In the genomic region with DNA sequence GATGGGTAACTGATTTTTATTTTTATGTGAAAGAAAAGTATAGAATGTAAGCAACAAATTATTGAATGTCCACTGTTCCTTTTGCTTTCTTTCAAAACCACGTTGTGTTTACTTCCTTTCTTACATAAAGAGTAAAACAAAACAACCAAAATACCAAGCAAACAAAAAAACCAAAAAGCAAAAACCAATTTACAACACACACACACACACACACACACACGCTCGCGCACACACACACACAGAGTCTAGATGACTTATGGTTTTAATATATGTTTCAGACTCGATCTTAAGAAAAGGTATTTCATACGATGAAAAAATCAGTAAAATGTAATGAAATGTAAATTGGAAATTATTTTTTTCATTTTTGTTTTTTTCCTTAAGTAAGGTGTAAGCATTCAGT, we compare ENCODE assay signal across 26 cellular contexts.
DNase-seq lines count a peak whose midpoint lies in the region; ATAC-seq, FAIRE-seq and TF ChIP-seq lines count a peak whose summit lies in the region.
"Had no signal": no experiment of that assay in that cellular context is flagged by ENCODE, and none has a peak within 500 bp of the region (broad histone marks: within the 10 kb centered on the region; RNA-seq: fewer than 3 reads in every experiment).

No MANE protein-coding gene starts in this region.

- H3K9ac ChIP-seq in MM.1S (ENCODE audit: low read length): no peak overlapping the region
- H3K9ac ChIP-seq in endothelial cell of umbilical vein (replicated peaks; ENCODE audit: extremely low read depth, insufficient read depth, low read length): no peak overlapping the region
- H3K9ac ChIP-seq in HepG2 (ENCODE audit: insufficient read depth, low read depth, low read length): no peak overlapping the region

- H3K36me3 Mint-ChIP-seq in WTC11: peaks cover 3% of the 10 kb centered on the region; the same call in 1 of the 2 replicates
- H3K36me3 Mint-ChIP-seq: CD8-positive, alpha-beta T cell; T-cell had no signal

- no peaks in the 10 kb centered on the region for H3K36me3 ChIP-seq in MM.1S (replicated peaks; ENCODE audit: insufficient read depth, low read length)
- H3K36me3 ChIP-seq in endothelial cell of umbilical vein (ENCODE audit: control insufficient read depth in 2 of 2, extremely low read depth in 1 of 2, insufficient read depth in 2 of 2, low read length in 2 of 2): no peaks in the 10 kb centered on the region
- H3K36me3 ChIP-seq in HepG2 (replicated peaks in 1 of 2; ENCODE audit: control insufficient read depth in 1 of 2, insufficient read depth in 2 of 2, low read length in 2 of 2): no peaks in the 10 kb centered on the region
- H3K36me3 ChIP-seq: MG63, SJSA1 had no signal

- no peaks in the 10 kb centered on the region for H3K9me1 ChIP-seq in endothelial cell of umbilical vein (replicated peaks; ENCODE audit: control insufficient read depth, extremely low read depth, insufficient read depth, low read length)

- no peaks in the 10 kb centered on the region for H3K9me2 ChIP-seq in MM.1S (replicated peaks; ENCODE audit: insufficient read depth, low read length)

- peak; percentile 21 for FAIRE-seq in endothelial cell of umbilical vein (lab: Jason Lieb, UNC)
- no peak for FAIRE-seq in HepG2 (lab: Jason Lieb, UNC)
- FAIRE-seq: GM12892, GM19239, RCC 7860 had no signal

- H3K79me2 ChIP-seq in MM.1S (ENCODE audit: low read length) (no peaks in the 10 kb centered on the region), endothelial cell of umbilical vein (ENCODE audit: control insufficient read depth, insufficient read depth, low read length) (no peaks in the 10 kb centered on the region), HepG2 (ENCODE audit: insufficient read depth, low read length) (no peaks in the 10 kb centered on the region)

- H3K4me1 ChIP-seq in MM.1S (ENCODE audit: low read length): peaks cover 24% of the 10 kb centered on the region
- no peaks in the 10 kb centered on the region for H3K4me1 ChIP-seq in endothelial cell of umbilical vein (ENCODE audit: control insufficient read depth, extremely low read depth, insufficient read depth, low read length)
- H3K4me1 ChIP-seq in HepG2 (ENCODE audit: insufficient read depth, low read length): no peaks in the 10 kb centered on the region
- H3K4me1 ChIP-seq: SJSA1 had no signal

- TF ChIP-seq EP300 in HepG2 (IDR thresholded peaks at IDR 0.05; ENCODE audit: low read depth in 2 of 2, low read length in 2 of 2): no peak
- TF ChIP-seq EP300 in HepG2 (CRISPR knock-in tag; IDR thresholded peaks at IDR 0.05; ENCODE audit: borderline replicate concordance): no peak

- H3K27ac Mint-ChIP-seq in WTC11: peak overlapping the region; percentile 58
- H3K27ac Mint-ChIP-seq: B cell; CD8-positive, alpha-beta T cell; T-cell had no signal

- H3F3A ChIP-seq in MM.1S (ENCODE audit: insufficient read depth, low read length): peaks cover 31% of the 10 kb centered on the region

- H3K27ac ChIP-seq in MM.1S (ENCODE audit: low read length) (peak overlapping the region; percentile 91; the same call in 1 of the 2 replicates), endothelial cell of umbilical vein (ENCODE audit: insufficient read depth, low read depth, low read length) (no peak overlapping the region), HepG2 (ENCODE audit: extremely low read length, insufficient read depth, low read length) (no peak overlapping the region)
- H3K27ac ChIP-seq: C4-2B, SJSA1 had no signal

- peak overlapping the region; percentile 76 for H3K4me2 ChIP-seq in MM.1S (ENCODE audit: low read depth, low read length)
- H3K4me2 ChIP-seq in endothelial cell of umbilical vein (ENCODE audit: insufficient read depth, low read length): no peak overlapping the region
- no peak overlapping the region for H3K4me2 ChIP-seq in HepG2 (ENCODE audit: low read depth, low read length)

- CTCF ChIA-PET in WTC11 (lab: Charles Lee): no interaction called here
- CTCF ChIA-PET in endothelial cell of umbilical vein (lab: Charles Lee): no interaction called here
- CTCF ChIA-PET in HepG2 (lab: Yijun Ruan, JAX; ENCODE audit: low intra/inter-chr PET ratio, low total read pairs): no interaction called here

- no peak overlapping the region for H3K4me3 Mint-ChIP-seq in WTC11
- H3K4me3 Mint-ChIP-seq: B cell; CD8-positive, alpha-beta T cell; T-cell had no signal

- no peak overlapping the region for H2AFZ ChIP-seq in MM.1S (ENCODE audit: low read length)
- H2AFZ ChIP-seq in endothelial cell of umbilical vein (ENCODE audit: low read depth, low read length): no peak overlapping the region
- H2AFZ ChIP-seq in HepG2 (ENCODE audit: low read length): no peak overlapping the region

- WGBS in HepG2 (ENCODE audit: low lambda C conversion rate): 23% methylated on average over 6 of the region's 6 CpGs

- H3K9me3 Mint-ChIP-seq in WTC11: no peaks in the 10 kb centered on the region
- H3K9me3 Mint-ChIP-seq: CD8-positive, alpha-beta T cell; T-cell had no signal

- BruUV-seq in endothelial cell of umbilical vein (replicated peaks; lab: Mats Ljungman, UMichigan): no TSS peak
- BruUV-seq in HepG2 (replicated peaks; lab: Mats Ljungman, UMichigan): no TSS peak

- H3K4me1 Mint-ChIP-seq in WTC11: peaks cover 13% of the 10 kb centered on the region
- H3K4me1 Mint-ChIP-seq: B cell, T-cell had no signal

- TF ChIP-seq CTCF in MM.1S (IDR thresholded peaks at IDR 0.05; ENCODE audit: low read length): no peak
- TF ChIP-seq CTCF in WTC11 (IDR thresholded peaks at IDR 0.05): no peak
- TF ChIP-seq CTCF in endothelial cell of umbilical vein (IDR thresholded peaks at IDR 0.05; ENCODE audit: extremely low read depth in 1 of 2, insufficient read depth in 1 of 2, low read depth in 1 of 2, low read length in 2 of 2): no peak
- no peak for TF ChIP-seq CTCF in HepG2 (CRISPR knock-in tag; IDR thresholded peaks at IDR 0.05)

- H3K9me3 ChIP-seq in MM.1S (replicated peaks; ENCODE audit: insufficient read depth, low read length): no peaks in the 10 kb centered on the region
- no peaks in the 10 kb centered on the region for H3K9me3 ChIP-seq in endothelial cell of umbilical vein (replicated peaks; ENCODE audit: control insufficient read depth, insufficient read depth, low read length)
- no peaks in the 10 kb centered on the region for H3K9me3 ChIP-seq in HepG2 (ENCODE audit: low read length)
- H3K9me3 ChIP-seq: MG63, SJSA1 had no signal

- POLR2A ChIA-PET in WTC11 (lab: Charles Lee) (no interaction called here), endothelial cell of umbilical vein (lab: Charles Lee) (no interaction called here), HepG2 (lab: Yijun Ruan, JAX) (no interaction called here)

- DNase-seq in MM.1S: peak; percentile 8
- DNase-seq in WTC11 (ENCODE audit: low spot score): no peak
- no peak for DNase-seq in endothelial cell of umbilical vein (ENCODE audit: low read depth, low spot score)
- no peak for DNase-seq in HepG2 (ENCODE audit: low spot score)
- DNase-seq in NCI-H1105 treated with DMSO at 0.1 percent for 48 hours (lab: John Stamatoyannopoulos, UW): no peak
- DNase-seq in Right ventricle myocardium inferior (ENCODE audit: missing footprints): no peak
- DNase-seq: CD8-positive, alpha-beta T cell; DMS 273 treated with DMSO at 0.1 percent for 48 hours; DMS79; EL; GF-D8; H7; KBM-7; MG63; NCI-H1417 treated with DMSO at 0.1 percent for 48 hours; NCI-H1694 treated with DMSO at 0.1 percent for 48 hours; NCI-H2227 treated with DMSO at 0.1 percent for 48 hours; NCI-H526 treated with DMSO at 0.1 percent for 48 hours; T-cell had no signal

- H3K27me3 ChIP-seq in MM.1S (replicated peaks; ENCODE audit: insufficient read depth, low read length) (no peaks in the 10 kb centered on the region), endothelial cell of umbilical vein (ENCODE audit: control insufficient read depth in 2 of 2, insufficient read depth in 2 of 2, low read length in 2 of 2) (no peaks in the 10 kb centered on the region), HepG2 (ENCODE audit: control insufficient read depth in 1 of 2, insufficient read depth in 2 of 2, low read length in 2 of 2) (no peaks in the 10 kb centered on the region)

- no peaks in the 10 kb centered on the region for H3K27me3 Mint-ChIP-seq in WTC11 (ENCODE audit: low read depth)

- dilution Hi-C loops in endothelial cell of umbilical vein (cut with MboI; ENCODE audit: extremely low pct_ligation_motif_present, low sequenced_read_pairs): no loop called here

- no peak for TF ChIP-seq RAD21 in HepG2 (CRISPR knock-in tag; IDR thresholded peaks at IDR 0.05)

- H4K20me1 ChIP-seq in MM.1S (ENCODE audit: insufficient read depth, low read length): no peaks in the 10 kb centered on the region
- H4K20me1 ChIP-seq in endothelial cell of umbilical vein (replicated peaks; ENCODE audit: control insufficient read depth, extremely low read depth, insufficient read depth, low read length): no peaks in the 10 kb centered on the region
- no peaks in the 10 kb centered on the region for H4K20me1 ChIP-seq in HepG2 (ENCODE audit: insufficient read depth, low read length)

- in situ Hi-C loops in HepG2 (cut with HindIII; ENCODE audit: extremely low pct_ligation_motif_present, low pct_unique_long_range_greater_than_20kb): no loop called here

- H3K4me3 ChIP-seq in MM.1S (ENCODE audit: low read length): peak overlapping the region; percentile 21; the same call in 1 of the 2 replicates
- H3K4me3 ChIP-seq in endothelial cell of umbilical vein (replicated peaks in 1 of 3; ENCODE audit: insufficient read depth in 1 of 3, low read depth in 1 of 3, low read length in 3 of 3): no peak overlapping the region
- H3K4me3 ChIP-seq in HepG2 (replicated peaks in 1 of 3; ENCODE audit: insufficient read depth in 1 of 3, low read depth in 2 of 3, low read length in 3 of 3): no peak overlapping the region
- H3K4me3 ChIP-seq: MG63, SJSA1 had no signal

- no peak for ATAC-seq in WTC11
- no peak for ATAC-seq in HepG2
- no peak for ATAC-seq in Right ventricle myocardium inferior
- no peak for ATAC-seq in GM21526 (IDR thresholded peaks at IDR 0.05; ENCODE audit: low FRiP score, unreplicated experiment)
- ATAC-seq: CD8-positive, alpha-beta T cell; T-cell had no signal

- intact Hi-C loops in endothelial cell of umbilical vein (cut with micrococcal nuclease) (no loop called here), HepG2 (cut with micrococcal nuclease; ENCODE audit: unreplicated experiment) (no loop called here), Right ventricle myocardium inferior (cut with DNase I) (no loop called here)

- TF ChIP-seq POLR2A in endothelial cell of umbilical vein (IDR thresholded peaks at IDR 0.05; ENCODE audit: low read depth, low read length): no peak
- no peak for TF ChIP-seq POLR2A in HepG2 (IDR thresholded peaks at IDR 0.05; ENCODE audit: insufficient read depth in 1 of 2, low read depth in 2 of 2, low read length in 2 of 2)

TF ChIP-seq in endothelial cell of umbilical vein, 7 proteins besides CTCF, POLR2A, EP300 and RAD21 (continues in another document):
- TF ChIP-seq GATA2 (IDR thresholded peaks at IDR 0.05; ENCODE audit: insufficient read depth, insufficient read length, low read depth, low read length): no peak
- no peak for TF ChIP-seq JUN (IDR thresholded peaks at IDR 0.05; ENCODE audit: borderline replicate concordance, insufficient read depth, insufficient read length, low read depth)
